Comparison of ENCODE assay signal across 26 cellular contexts in the genomic region with DNA sequence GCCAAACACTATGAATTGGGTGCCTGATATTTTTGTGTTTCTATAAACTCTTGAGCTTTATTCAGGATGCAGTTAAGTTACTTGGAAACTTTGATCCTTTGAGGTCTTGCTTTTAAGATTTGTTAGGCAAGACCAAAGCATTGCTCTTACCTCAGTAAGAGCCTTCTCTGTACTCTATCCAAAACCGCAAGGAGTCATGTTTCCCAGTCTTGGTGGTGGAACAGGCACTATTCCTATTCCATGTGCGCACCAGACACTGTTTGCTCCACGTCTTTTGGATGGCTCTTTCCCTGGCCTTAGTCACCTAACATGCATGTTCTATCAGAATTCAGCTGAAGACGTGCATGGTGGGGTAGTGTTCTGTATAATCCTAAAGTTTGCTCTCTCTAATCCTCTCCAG.
"Had no signal": no experiment of that assay in that cellular context is flagged by ENCODE, and none has a peak within 500 bp of the region (broad histone marks: within the 10 kb centered on the region; RNA-seq: fewer than 3 reads in every experiment).

No MANE protein-coding gene starts in this region.

- H3K36me3 ChIP-seq: neural progenitor cell, prostate gland had no signal

- H3K4me1 Mint-ChIP-seq: naive B cell had no signal

- H3K4me2 ChIP-seq: neural progenitor cell had no signal

- DNase-seq: cortex of kidney; effector memory CD8-positive, alpha-beta T cell; erythroblast; esophagus squamous epithelium; kidney; mesenchymal stem cell; mucosa of descending colon; naive B cell; right cardiac atrium; sigmoid colon; spleen; stimulated activated CD4-positive, alpha-beta T cell treated with anti-CD3 and anti-CD28 coated beads, Interleukin-2, amount 100 ng/mL, for 48 hours; stimulated activated naive B cell treated with anti-CD40 and anti-IgM and Interleukin-4, amounts not matched to agents 10 μg/mL and 1 μg/mL and 100 μg/mL, for 72 hours; upper lobe of left lung had no signal

- ATAC-seq: effector memory CD8-positive, alpha-beta T cell; left lobe of liver; mucosa of descending colon; natural killer cell treated with Interleukin-12 subunit alpha and Interleukin-12 subunit beta and Interleukin-15 and Interleukin-18, amount 100 ng/mL, for 72 hours; right cardiac atrium; stimulated activated naive B cell treated with anti-CD40 and anti-IgM and Interleukin-4, amounts not matched to agents 10 μg/mL and 1 μg/mL and 100 μg/mL, for 72 hours had no signal

- H3K79me2 ChIP-seq: parathyroid adenoma had no signal

- H3K4me1 ChIP-seq: esophagus squamous epithelium, parathyroid adenoma, prostate gland, spleen, tibial nerve, upper lobe of left lung had no signal

- H3K4me3 Mint-ChIP-seq: effector memory CD8-positive, alpha-beta T cell; mesothelial cell of epicardium; naive B cell; natural killer cell treated with Interleukin-12 subunit alpha and Interleukin-12 subunit beta and Interleukin-15 and Interleukin-18, amount 100 ng/mL, for 72 hours; neural progenitor cell; stimulated activated naive B cell treated with anti-CD40 and anti-IgM and Interleukin-4, amounts not matched to agents 10 μg/mL and 1 μg/mL and 100 μg/mL, for 72 hours; stimulated activated naive CD8-positive, alpha-beta T cell treated with anti-CD3 and anti-CD28 coated beads, Interleukin-15, Interleukin-2, amounts not matched to agents 100 ng/mL and 50 ng/mL, for 24 hours had no signal

- H3K27me3 Mint-ChIP-seq: effector memory CD8-positive, alpha-beta T cell; naive B cell; natural killer cell treated with Interleukin-12 subunit alpha and Interleukin-12 subunit beta and Interleukin-15 and Interleukin-18, amount 100 ng/mL, for 72 hours; stimulated activated naive B cell treated with anti-CD40 and anti-IgM and Interleukin-4, amounts not matched to agents 10 μg/mL and 1 μg/mL and 100 μg/mL, for 72 hours; stimulated activated naive CD8-positive, alpha-beta T cell treated with anti-CD3 and anti-CD28 coated beads, Interleukin-15, Interleukin-2, amounts not matched to agents 100 ng/mL and 50 ng/mL, for 24 hours had no signal

- H3K27ac ChIP-seq: esophagus squamous epithelium, neural progenitor cell, parathyroid adenoma, prostate gland, sigmoid colon, spleen, thoracic aorta, tibial nerve, upper lobe of left lung had no signal

- H2AFZ ChIP-seq: neural progenitor cell, parathyroid adenoma had no signal

- FAIRE-seq: endometrium, frontal cortex, kidney, urothelium cell line had no signal

- H3K27ac Mint-ChIP-seq: effector memory CD8-positive, alpha-beta T cell; mesothelial cell of epicardium; natural killer cell treated with Interleukin-12 subunit alpha and Interleukin-12 subunit beta and Interleukin-15 and Interleukin-18, amount 100 ng/mL, for 72 hours; neural progenitor cell; stimulated activated naive B cell treated with anti-CD40 and anti-IgM and Interleukin-4, amounts not matched to agents 10 μg/mL and 1 μg/mL and 100 μg/mL, for 72 hours; stimulated activated naive CD8-positive, alpha-beta T cell treated with anti-CD3 and anti-CD28 coated beads, Interleukin-15, Interleukin-2, amounts not matched to agents 100 ng/mL and 50 ng/mL, for 24 hours had no signal

- H3K4me3 ChIP-seq: esophagus squamous epithelium, mucosa of descending colon, neural progenitor cell, prostate gland, sigmoid colon, spleen, thoracic aorta, tibial nerve, upper lobe of left lung had no signal

- H3K9ac ChIP-seq: neural progenitor cell, parathyroid adenoma had no signal

- H3K9me3 ChIP-seq: prostate gland, thoracic aorta had no signal

- H3K9me3 Mint-ChIP-seq: effector memory CD8-positive, alpha-beta T cell; natural killer cell treated with Interleukin-12 subunit alpha and Interleukin-12 subunit beta and Interleukin-15 and Interleukin-18, amount 100 ng/mL, for 72 hours; neural progenitor cell; stimulated activated naive B cell treated with anti-CD40 and anti-IgM and Interleukin-4, amounts not matched to agents 10 μg/mL and 1 μg/mL and 100 μg/mL, for 72 hours had no signal

- H3K27me3 ChIP-seq: esophagus squamous epithelium, neural progenitor cell, sigmoid colon, spleen, tibial nerve, upper lobe of left lung had no signal
